ENCODE assay signal across 19 cellular contexts in the genomic region with DNA sequence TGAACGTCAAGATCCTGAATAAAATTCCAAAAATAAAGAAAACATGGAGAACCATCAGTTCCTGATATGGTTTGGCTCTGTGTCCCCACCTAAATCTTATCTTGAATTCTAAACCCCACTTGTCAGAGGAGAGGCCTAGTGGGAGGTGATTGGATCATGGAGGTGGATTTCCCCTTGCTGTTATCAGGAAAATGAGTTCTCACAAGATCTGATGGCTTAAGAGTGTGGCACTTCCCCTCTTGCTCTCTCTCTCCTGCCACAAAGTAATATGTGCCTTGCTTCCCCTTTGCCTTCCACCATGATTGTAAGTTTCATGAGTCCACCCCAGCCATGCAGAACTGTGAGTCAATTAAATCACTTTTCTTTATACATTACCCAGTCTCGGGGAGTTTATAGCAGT.
"Had no signal": no experiment of that assay in that cellular context is flagged by ENCODE, and none has a peak within 500 bp of the region (broad histone marks: within the 10 kb centered on the region; RNA-seq: fewer than 3 reads in every experiment).

No MANE protein-coding gene starts in this region.

- H3K4me1 Mint-ChIP-seq: activated CD4-positive, alpha-beta memory T cell treated with anti-CD3 and anti-CD28 coated beads, Interleukin-2, amount 10 ng/mL, durations not matched to agents 7 days and 5 days; activated naive CD4-positive, alpha-beta T cell treated with anti-CD3 and anti-CD28 coated beads, Interleukin-2, amount 50 U/mL, for 24 hours; naive thymus-derived CD4-positive, alpha-beta T cell had no signal

- H3K9me3 ChIP-seq: adrenal gland, mucosa of descending colon, neutrophil, right atrium auricular region, tibial artery had no signal

- FAIRE-seq: islet of Langerhans, urothelium cell line had no signal

- ATAC-seq: activated T-cell treated with anti-CD3 and anti-CD28 coated beads, Interleukin-2, amount 50 U/mL, for 4 hours; left colon; mucosa of descending colon; naive thymus-derived CD4-positive, alpha-beta T cell had no signal

- H3K27me3 ChIP-seq: adrenal gland, dorsolateral prefrontal cortex, neutrophil, right atrium auricular region, tibial artery had no signal

- DNase-seq: activated CD4-positive, alpha-beta memory T cell treated with anti-CD3 and anti-CD28 coated beads, Interleukin-2, amount 10 ng/mL, durations not matched to agents 7 days and 5 days; activated CD4-positive, alpha-beta T cell treated with anti-CD3 and anti-CD28 coated beads for 4 hours; activated effector memory CD4-positive, alpha-beta T cell treated with Interleukin-2 at 50 U/mL for 16 hours; activated T-cell treated with anti-CD3 and anti-CD28 coated beads, Interleukin-2, amount 50 U/mL, for 4 hours; adrenal gland; dorsolateral prefrontal cortex; left colon; mucosa of descending colon; naive thymus-derived CD4-positive, alpha-beta T cell; stimulated activated CD4-positive, alpha-beta T cell treated with anti-CD3 and anti-CD28 coated beads, Interleukin-4, amount 100 ng/mL, for 1 hour; stimulated activated naive CD4-positive, alpha-beta T cell; T-helper 9 cell; tibial artery had no signal

- H3K4me3 ChIP-seq: adrenal gland, dorsolateral prefrontal cortex, lung, mucosa of descending colon, right atrium auricular region, tibial artery had no signal

- H3K36me3 Mint-ChIP-seq: activated naive CD4-positive, alpha-beta T cell treated with anti-CD3 and anti-CD28 coated beads, Interleukin-2, amount 50 U/mL, for 24 hours; naive thymus-derived CD4-positive, alpha-beta T cell had no signal

- H3K36me3 ChIP-seq: adrenal gland, neutrophil, right atrium auricular region, tibial artery had no signal

- H3K4me3 Mint-ChIP-seq: activated CD4-positive, alpha-beta memory T cell treated with anti-CD3 and anti-CD28 coated beads, Interleukin-2, amount 10 ng/mL, durations not matched to agents 7 days and 5 days; activated naive CD4-positive, alpha-beta T cell treated with anti-CD3 and anti-CD28 coated beads, Interleukin-2, amount 50 U/mL, for 24 hours; activated T-cell treated with anti-CD3 and anti-CD28 coated beads, Interleukin-2, amount 50 U/mL, for 4 hours; naive thymus-derived CD4-positive, alpha-beta T cell had no signal

- H3K9me3 Mint-ChIP-seq: activated naive CD4-positive, alpha-beta T cell treated with anti-CD3 and anti-CD28 coated beads, Interleukin-2, amount 50 U/mL, for 24 hours had no signal

- H3K27me3 Mint-ChIP-seq: activated CD4-positive, alpha-beta memory T cell treated with anti-CD3 and anti-CD28 coated beads, Interleukin-2, amount 10 ng/mL, durations not matched to agents 7 days and 5 days; activated naive CD4-positive, alpha-beta T cell treated with anti-CD3 and anti-CD28 coated beads, Interleukin-2, amount 50 U/mL, for 24 hours; naive thymus-derived CD4-positive, alpha-beta T cell had no signal

- H3K27ac Mint-ChIP-seq: activated CD4-positive, alpha-beta memory T cell treated with anti-CD3 and anti-CD28 coated beads, Interleukin-2, amount 10 ng/mL, durations not matched to agents 7 days and 5 days; activated naive CD4-positive, alpha-beta T cell treated with anti-CD3 and anti-CD28 coated beads, Interleukin-2, amount 50 U/mL, for 24 hours; naive thymus-derived CD4-positive, alpha-beta T cell had no signal

- H3K27ac ChIP-seq: adrenal gland, dorsolateral prefrontal cortex, neutrophil, right atrium auricular region, tibial artery had no signal

- H3K4me1 ChIP-seq: adrenal gland, right atrium auricular region, tibial artery had no signal
